Comparison of ENCODE assay signal across 9 cellular contexts in genomic region chr1:159011701-159012100, GRCh38. TPM values are rescaled to one million over a fixed set of nuclear protein-coding genes. Genes with fewer than 3 reads are reported as not detected.
DNase-seq lines count a peak whose midpoint lies in the region; ATAC-seq, FAIRE-seq and TF ChIP-seq lines count a peak whose summit lies in the region.
"Had no signal": no experiment of that assay in that cellular context is flagged by ENCODE, and none has a peak within 500 bp of the region (broad histone marks: within the 10 kb centered on the region; RNA-seq: fewer than 3 reads in every experiment).

No MANE protein-coding gene starts in this region.

- TF ChIP-seq POLR2A in gastrocnemius medialis (IDR thresholded peaks at IDR 0.05) (no peak), adrenal gland (IDR thresholded peaks at IDR 0.05) (no peak)

- H3K9me2 ChIP-seq in DOHH2 (replicated peaks; ENCODE audit: control insufficient read depth, low read length): no peaks in the 10 kb centered on the region

- H3K9me3 ChIP-seq in DOHH2 (ENCODE audit: control insufficient read depth, insufficient read depth, low read length) (no peaks in the 10 kb centered on the region), gastrocnemius medialis (no peaks in the 10 kb centered on the region), adrenal gland (replicated peaks in 1 of 3) (no peaks in the 10 kb centered on the region)

- no peaks in the 10 kb centered on the region for H3K9me3 Mint-ChIP-seq in effector memory CD8-positive, alpha-beta T cell

- peak; percentile 69 for FAIRE-seq in RCC 7860 (lab: Jason Lieb, UNC)

- peak overlapping the region; percentile 79 to 92 for H3K4me3 Mint-ChIP-seq in effector memory CD8-positive, alpha-beta T cell

- peaks cover 73% of the 10 kb centered on the region for H3K4me1 ChIP-seq in DOHH2 (ENCODE audit: control insufficient read depth, low read length)
- no peaks in the 10 kb centered on the region for H3K4me1 ChIP-seq in gastrocnemius medialis
- H3K4me1 ChIP-seq in adrenal gland (replicated peaks in 1 of 2): peaks cover 0 to 59% of the 10 kb centered on the region in 2 donors

- DNase-seq in RCC 7860 (ENCODE audit: low spot score) (no peak), gastrocnemius medialis (no peak), adrenal gland (no peak), NCI-H2171 (lab: John Stamatoyannopoulos, UW) (no peak), head of caudate nucleus (no peak)
- no peak for DNase-seq in effector memory CD8-positive, alpha-beta T cell
- DNase-seq: nucleus accumbens had no signal

- intact Hi-C loops in gastrocnemius medialis (cut with DNase I; ENCODE audit: low total_unique reads) (no loop called here), adrenal gland (cut with DNase I) (no loop called here), head of caudate nucleus (cut with DNase I) (no loop called here)

- in situ Hi-C loops in gastrocnemius medialis (cut with MboI; ENCODE audit: low sequenced_read_pairs in 4 of 4): no loop called here

- peaks cover 54% of the 10 kb centered on the region for H3K36me3 Mint-ChIP-seq in effector memory CD8-positive, alpha-beta T cell (ENCODE audit: insufficient read depth)

- ATAC-seq in effector memory CD8-positive, alpha-beta T cell (replicated peaks): no peak
- no peak for ATAC-seq in gastrocnemius medialis
- no peak for ATAC-seq in HG02870 (IDR thresholded peaks at IDR 0.05; ENCODE audit: unreplicated experiment)

- H3K4me3 ChIP-seq in DOHH2 (ENCODE audit: low read length) (peak overlapping the region; percentile 94), gastrocnemius medialis (peak overlapping the region; percentile 3 to 58 (median 56)), adrenal gland (peak overlapping the region in 1 of 4 donors; percentile 60)

- H3K27ac Mint-ChIP-seq in effector memory CD8-positive, alpha-beta T cell: peak overlapping the region; percentile 92 to 93

- H4K20me1 ChIP-seq in DOHH2 (ENCODE audit: control insufficient read depth, insufficient read depth, low read depth, low read length): no peaks in the 10 kb centered on the region

- H3K4me2 ChIP-seq in DOHH2 (ENCODE audit: low read length): peak overlapping the region; percentile 95

- peaks cover 52 to 74% of the 10 kb centered on the region in 2 donors for H3K4me1 Mint-ChIP-seq in effector memory CD8-positive, alpha-beta T cell (ENCODE audit: low read depth in 2 of 2)

- peaks cover 84% of the 10 kb centered on the region for H3K79me2 ChIP-seq in DOHH2 (ENCODE audit: control insufficient read depth, low read length)

- peaks cover 68% of the 10 kb centered on the region for H3K36me3 ChIP-seq in DOHH2 (ENCODE audit: control insufficient read depth, low read length)
- peaks cover 0 to 4% of the 10 kb centered on the region in 2 donors for H3K36me3 ChIP-seq in gastrocnemius medialis
- peaks cover 0 to 15% of the 10 kb centered on the region in 2 donors for H3K36me3 ChIP-seq in adrenal gland (replicated peaks in 1 of 2)

- no peaks in the 10 kb centered on the region for H3K27me3 ChIP-seq in DOHH2 (ENCODE audit: control insufficient read depth, low read length)
- H3K27me3 ChIP-seq in gastrocnemius medialis: no peaks in the 10 kb centered on the region
- no peaks in the 10 kb centered on the region for H3K27me3 ChIP-seq in adrenal gland

- TF ChIP-seq CTCF in DOHH2 (IDR thresholded peaks at IDR 0.05; ENCODE audit: low read depth, low read length, poor library complexity, severe bottlenecking) (no peak), gastrocnemius medialis (IDR thresholded peaks at IDR 0.05 in 4 of 5, conservative IDR thresholded peaks at IDR 0.05 in 1 of 5) (no peak), adrenal gland (IDR thresholded peaks at IDR 0.05) (no peak)

- H3K27me3 Mint-ChIP-seq in effector memory CD8-positive, alpha-beta T cell: no peaks in the 10 kb centered on the region

- H3K27ac ChIP-seq in DOHH2 (ENCODE audit: low read depth, low read length) (peak overlapping the region; percentile 88), gastrocnemius medialis (peak overlapping the region; percentile 66 to 81 (median 76)), adrenal gland (peak overlapping the region in 2 of 5 donors; percentile 36 to 55)

- peaks cover 36% of the 10 kb centered on the region for H3F3A ChIP-seq in DOHH2 (ENCODE audit: control insufficient read depth, insufficient read depth)

RNA-seq across cellular contexts. Expression of gene IFI16, which starts 2.0 kb away (rescaled TPM):
- total RNA-seq in gastrocnemius medialis (10 to 100 TPM; 13.5 to 18.5 (median 14.2) TPM), adrenal gland (100 to 1,000 TPM in 3 of 8 donors, 10 to 100 TPM in 5; 43.5 to 130 (median 89.5) TPM)
- 100 to 1,000 TPM in 2 of 3 donors, 10 to 100 TPM in 1; 92.0 to 128 (median 123) TPM for polyA plus RNA-seq in adrenal gland
